In the genomic region with DNA sequence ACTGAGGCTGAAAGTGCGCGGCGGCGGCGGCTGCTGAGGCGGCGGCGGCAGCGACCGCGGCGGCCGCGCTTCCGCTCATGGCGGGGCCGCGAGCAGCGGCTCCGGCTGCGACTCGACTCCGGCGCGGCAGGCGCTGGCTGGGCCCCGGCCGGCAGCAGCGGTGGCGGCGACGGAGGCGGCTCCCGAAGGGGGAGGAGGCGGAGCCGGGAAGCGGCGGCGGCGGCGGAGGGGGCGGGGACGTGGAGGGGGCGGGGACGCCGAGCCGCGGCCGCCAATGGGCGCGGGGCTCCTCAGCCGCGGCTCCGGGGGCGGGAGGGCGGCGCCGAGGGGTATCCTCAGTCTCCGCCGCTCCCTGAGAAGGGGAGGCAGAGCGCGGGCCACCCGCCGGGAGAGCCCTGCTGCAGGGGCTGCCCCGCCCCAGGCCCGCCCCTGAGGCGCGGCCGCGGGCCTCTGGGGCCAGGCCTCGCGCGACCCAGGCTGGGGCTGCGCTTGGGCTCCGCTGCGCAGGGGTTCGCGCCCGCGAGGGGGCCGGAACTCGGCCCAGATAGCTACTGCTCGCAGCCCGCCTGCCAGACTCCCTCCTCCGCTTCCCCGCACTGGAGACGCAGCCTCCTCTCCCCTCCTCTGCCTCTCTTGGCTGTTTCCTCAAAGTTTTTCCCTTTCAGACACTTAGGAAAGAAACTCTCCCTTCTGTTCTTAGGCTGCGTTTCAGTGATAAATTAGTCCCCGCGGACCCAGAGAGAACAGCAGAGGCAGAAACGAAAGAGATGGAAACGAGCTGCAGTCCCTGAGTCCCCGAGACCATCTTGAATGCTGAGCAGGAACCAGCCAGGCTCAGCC, we compare ENCODE assay signal across 8 cellular contexts.
DNase-seq lines count a peak whose midpoint lies in the region; ATAC-seq, FAIRE-seq and TF ChIP-seq lines count a peak whose summit lies in the region.

No MANE protein-coding gene starts in this region.

- H3K9me3 ChIP-seq in adrenal gland (replicated peaks in 1 of 3) (no peaks in the 10 kb centered on the region), prostate gland (no peaks in the 10 kb centered on the region)

- H3K36me3 ChIP-seq in adrenal gland (replicated peaks in 1 of 2) (no peaks in the 10 kb centered on the region), prostate gland (no peaks in the 10 kb centered on the region)

- 0 to 1% (median 0%) methylated on average over 10 to 86 of the region's 93 CpGs for WGBS in adrenal gland, 4 donors
- WGBS in prostate gland: under 1% methylated on average over 35 of the region's 93 CpGs

- H3K4me3 ChIP-seq in adrenal gland (peak overlapping the region in 2 of 4 donors; percentile 17 to 85), prostate gland (peak overlapping the region; percentile 84 to 95)

- peak in 4 of 6 experiments; percentile 30 to 48 (median 39) for TF ChIP-seq CTCF in adrenal gland (IDR thresholded peaks at IDR 0.05)
- TF ChIP-seq CTCF in prostate gland (IDR thresholded peaks at IDR 0.05): peak in 2 of 4 experiments; percentile 38 to 46

- H3K4me1 ChIP-seq in adrenal gland (replicated peaks in 1 of 2) (peaks cover 11 to 21% of the 10 kb centered on the region in 2 donors), prostate gland (replicated peaks) (no peaks in the 10 kb centered on the region)

- peak; percentile 82 for DNase-seq in GM12891 (ENCODE audit: insufficient read length, low spot score)
- peak; percentile 23 for DNase-seq in NCI-H1417 treated with DMSO at 0.1 percent for 48 hours (lab: John Stamatoyannopoulos, UW)
- DNase-seq in T follicular helper cell (ENCODE audit: low read depth): peak; percentile 84
- DNase-seq in adrenal gland: peak; percentile 90 to 95 (median 92)
- DNase-seq in left cardiac atrium: peak; percentile 95
- peak; percentile 87 for DNase-seq in prostate gland (ENCODE audit: low spot score)
- peak; percentile 88 for DNase-seq in ureter (ENCODE audit: low spot score)

- H3K27ac ChIP-seq in adrenal gland (peak overlapping the region; percentile 42 to 96 (median 90)), prostate gland (peak overlapping the region; percentile 91 to 92)

- no peaks in the 10 kb centered on the region for H3K27me3 ChIP-seq in adrenal gland
- no peaks in the 10 kb centered on the region for H3K27me3 ChIP-seq in prostate gland (replicated peaks; ENCODE audit: insufficient read depth)

- intact Hi-C loops in adrenal gland (cut with DNase I): no loop called here
- intact Hi-C loops in left cardiac atrium (cut with DNase I): loop anchor here in 1 of 2 donors (5.0 kb wide), 1 partner anchor 85 kb away; a partner anchor contains a TSS
- intact Hi-C loops in prostate gland (cut with DNase I): loop anchor here (5.0 kb wide), 1 partner anchor 85 kb away; a partner anchor contains a TSS

- ATAC-seq in HG02798 (IDR thresholded peaks at IDR 0.05; ENCODE audit: poor library complexity, unreplicated experiment): peak; percentile 91
- peak; percentile 98 to 99 for ATAC-seq in left cardiac atrium

- peak; percentile 96 for FAIRE-seq in GM12891 (lab: Jason Lieb, UNC)

- TF ChIP-seq POLR2A in GM12891 (IDR thresholded peaks at IDR 0.05; ENCODE audit: low read depth, low read length) (peak; percentile 94), adrenal gland (IDR thresholded peaks at IDR 0.05) (peak; percentile 71 to 86), prostate gland (IDR thresholded peaks at IDR 0.05) (peak; percentile 84)

TF ChIP-seq in GM12891, 5 proteins besides CTCF, POLR2A, EP300 and RAD21:
- TF ChIP-seq POU2F2 (IDR thresholded peaks at IDR 0.05; ENCODE audit: low read depth, low read length) (peak; percentile 71; the same call in 1 of the 2 replicates), SPI1 (IDR thresholded peaks at IDR 0.05; ENCODE audit: low read depth, low read length) (no peak), PAX5 (IDR thresholded peaks at IDR 0.05; ENCODE audit: insufficient read depth, low read length, severe bottlenecking) (no peak), TAF1 (IDR thresholded peaks at IDR 0.05; ENCODE audit: low read depth, low read length) (peak; percentile 77), POLR2AphosphoS5 (IDR thresholded peaks at IDR 0.05; ENCODE audit: low read depth, low read length) (peak; percentile 70; the same call in 1 of the 2 replicates)

Comparison
In these comparisons a context has a peak if more than half of its experiments do, and no peak if none do; other contexts are left out.
1. DNase-seq: peak in every context shown above with its lines; median percentile 95 in left cardiac atrium; 92 in adrenal gland; 88 in ureter; 87 in prostate gland; 84 in T follicular helper cell; 82 in GM12891; 23 in NCI-H1417 treated with DMSO at 0.1 percent for 48 hours.